In the genomic region with DNA sequence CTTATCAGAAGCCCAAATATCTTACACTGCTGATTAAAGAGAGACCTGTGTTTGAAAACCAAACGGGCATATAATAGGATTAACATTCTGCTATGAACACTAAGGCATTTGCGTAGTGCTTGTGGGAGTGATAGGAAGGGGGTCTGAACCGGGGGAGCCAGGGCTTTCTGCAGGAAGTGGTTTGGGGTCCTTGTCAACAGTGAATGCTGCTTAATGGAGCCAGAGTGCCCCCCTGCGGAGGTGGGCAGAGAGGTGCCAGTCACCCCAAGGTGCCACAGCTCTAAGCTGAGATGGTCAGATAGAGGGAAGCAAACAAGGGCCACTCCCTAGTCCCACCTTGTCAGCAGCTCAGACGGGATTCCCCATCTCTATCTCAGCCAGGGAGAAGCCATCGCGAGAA, we compare ENCODE assay signal across 1 cellular context.
TF ChIP-seq lines count a peak whose summit lies in the region.

No MANE protein-coding gene starts in this region.

TF ChIP-seq in H1, 55 proteins besides CTCF, POLR2A, EP300 and RAD21:
- no peak for TF ChIP-seq BCL11A (IDR thresholded peaks at IDR 0.05; ENCODE audit: low read depth in 2 of 2, low read length in 2 of 2)
- no peak for TF ChIP-seq KDM1A (IDR thresholded peaks at IDR 0.05; ENCODE audit: borderline replicate concordance, low read length)
- no peak for TF ChIP-seq SAP30 (IDR thresholded peaks at IDR 0.05; ENCODE audit: insufficient read depth, insufficient replicate concordance, low read length)
- no peak for TF ChIP-seq TCF12 (IDR thresholded peaks at IDR 0.05; ENCODE audit: low read depth, low read length)
- TF ChIP-seq SP1 (IDR thresholded peaks at IDR 0.05; ENCODE audit: low read depth, low read length) = no peak
- TF ChIP-seq MAFK (IDR thresholded peaks at IDR 0.05; ENCODE audit: low read depth, low read length) = no peak
- no peak for TF ChIP-seq POU5F1 (IDR thresholded peaks at IDR 0.05; ENCODE audit: low read depth, low read length)
- TF ChIP-seq SRF (IDR thresholded peaks at IDR 0.05; ENCODE audit: low read depth, low read length) = no peak
